Comparison of ENCODE assay signal across 15 cellular contexts in the genomic region with DNA sequence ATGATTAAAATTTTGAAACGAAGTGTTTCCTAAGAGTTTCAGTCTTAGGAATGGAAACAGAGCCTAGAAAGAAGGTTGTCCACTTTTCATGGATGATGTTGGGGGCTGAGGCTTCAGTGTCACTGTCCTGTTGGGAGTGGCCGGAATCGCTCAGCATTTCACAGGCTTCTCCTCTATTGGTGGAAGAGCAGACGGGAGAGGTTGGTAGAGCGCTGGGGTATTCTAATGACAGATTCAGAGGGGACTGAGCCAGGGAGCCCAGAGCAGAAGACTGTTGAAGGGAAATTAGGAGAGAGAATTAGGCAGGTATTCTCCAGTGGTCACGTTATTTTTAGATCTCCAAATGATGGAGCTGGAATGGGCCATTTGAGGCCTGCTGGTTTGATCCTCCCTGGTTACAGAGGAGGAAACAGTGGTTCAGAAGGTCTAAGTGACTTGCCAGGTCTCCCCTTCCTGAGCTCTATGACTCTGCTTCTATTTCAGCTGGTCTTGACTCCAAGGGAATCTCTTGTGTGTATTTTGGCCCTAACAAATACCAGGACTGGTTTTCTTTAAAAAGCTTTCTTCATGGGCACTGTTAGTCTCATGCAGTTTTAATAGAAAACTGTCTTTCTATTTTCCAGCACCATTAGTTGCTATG. TPM values are rescaled to one million over a fixed set of nuclear protein-coding genes. Genes with fewer than 3 reads are reported as not detected.
DNase-seq lines count a peak whose midpoint lies in the region; ATAC-seq and TF ChIP-seq lines count a peak whose summit lies in the region.
"Had no signal": no experiment of that assay in that cellular context is flagged by ENCODE, and none has a peak within 500 bp of the region (broad histone marks: within the 10 kb centered on the region; RNA-seq: fewer than 3 reads in every experiment).

No MANE protein-coding gene starts in this region.

- peak overlapping the region; percentile 31 for H3K4me3 Mint-ChIP-seq in activated naive CD4-positive, alpha-beta T cell treated with anti-CD3 and anti-CD28 coated beads, Interleukin-2, amount 50 U/mL, for 24 hours
- H3K4me3 Mint-ChIP-seq in activated T-helper 17 cell treated with anti-CD3 and anti-CD28 coated beads, Interleukin-2, amount 50 U/mL, for 72 hours, result peak overlapping the region; percentile 57

- H2AFZ ChIP-seq in hepatocyte, result no peak overlapping the region

- no peak overlapping the region for H3K4me3 ChIP-seq in hepatocyte
- no peak overlapping the region for H3K4me3 ChIP-seq in tibial artery
- H3K4me3 ChIP-seq: heart left ventricle, SJCRH30 had no signal

- ATAC-seq in activated T-helper 17 cell treated with anti-CD3 and anti-CD28 coated beads, Interleukin-2, amount 50 U/mL, for 72 hours (replicated peaks), result no peak
- ATAC-seq in HG03432 (IDR thresholded peaks at IDR 0.05; ENCODE audit: unreplicated experiment), result no peak
- ATAC-seq: heart left ventricle had no signal

- H3K27ac Mint-ChIP-seq in activated naive CD4-positive, alpha-beta T cell treated with anti-CD3 and anti-CD28 coated beads, Interleukin-2, amount 50 U/mL, for 24 hours, result no peak overlapping the region
- peak overlapping the region; percentile 1 for H3K27ac Mint-ChIP-seq in activated T-helper 17 cell treated with anti-CD3 and anti-CD28 coated beads, Interleukin-2, amount 50 U/mL, for 72 hours

- peaks cover 10% of the 10 kb centered on the region for H3K9me3 Mint-ChIP-seq in activated naive CD4-positive, alpha-beta T cell treated with anti-CD3 and anti-CD28 coated beads, Interleukin-2, amount 50 U/mL, for 24 hours
- peaks cover 12% of the 10 kb centered on the region for H3K9me3 Mint-ChIP-seq in activated T-helper 17 cell treated with anti-CD3 and anti-CD28 coated beads, Interleukin-2, amount 50 U/mL, for 72 hours

- peak overlapping the region; percentile 57 for H3K27ac ChIP-seq in hepatocyte
- H3K27ac ChIP-seq in tibial artery, result peak overlapping the region; percentile 72 to 85
- H3K27ac ChIP-seq: SJCRH30 had no signal

- TF ChIP-seq CTCF in hepatocyte (IDR thresholded peaks at IDR 0.05; ENCODE audit: poor library complexity) (no peak), tibial artery (IDR thresholded peaks at IDR 0.05) (no peak)

- H3K4me2 ChIP-seq in hepatocyte, result no peak overlapping the region

- H3K36me3 Mint-ChIP-seq in activated naive CD4-positive, alpha-beta T cell treated with anti-CD3 and anti-CD28 coated beads, Interleukin-2, amount 50 U/mL, for 24 hours, result peaks cover 1% of the 10 kb centered on the region
- no peaks in the 10 kb centered on the region for H3K36me3 Mint-ChIP-seq in activated T-helper 17 cell treated with anti-CD3 and anti-CD28 coated beads, Interleukin-2, amount 50 U/mL, for 72 hours (ENCODE audit: low read depth)

- no peaks in the 10 kb centered on the region for H3K79me2 ChIP-seq in hepatocyte

- H3K9me2 ChIP-seq in hepatocyte (replicated peaks; ENCODE audit: insufficient read depth), result no peaks in the 10 kb centered on the region

- no peak for DNase-seq in activated naive CD4-positive, alpha-beta T cell (lab: John Stamatoyannopoulos, UW)
- DNase-seq in hepatocyte (ENCODE audit: low spot score) (no peak), tibial artery (no peak), putamen (ENCODE audit: low spot score) (no peak), D341Med (ENCODE audit: low spot score) (no peak)
- DNase-seq: DMS 273 treated with DMSO at 0.1 percent for 48 hours; H7; heart left ventricle; left colon; NCI-H1048; SJCRH30; stimulated activated CD4-positive, alpha-beta T cell treated with anti-CD3 and anti-CD28 coated beads, Interleukin-4, amount 100 ng/mL, for 4 hours had no signal

- H4K20me1 ChIP-seq in hepatocyte (ENCODE audit: insufficient read depth, poor library complexity, severe bottlenecking), result no peaks in the 10 kb centered on the region

- H3K36me3 ChIP-seq in hepatocyte (replicated peaks; ENCODE audit: insufficient read depth, low read depth) (no peaks in the 10 kb centered on the region), tibial artery (no peaks in the 10 kb centered on the region)
- H3K36me3 ChIP-seq: heart left ventricle, SJCRH30 had no signal

- peaks cover 31% of the 10 kb centered on the region for H3K4me1 Mint-ChIP-seq in activated naive CD4-positive, alpha-beta T cell treated with anti-CD3 and anti-CD28 coated beads, Interleukin-2, amount 50 U/mL, for 24 hours
- peaks cover 29% of the 10 kb centered on the region for H3K4me1 Mint-ChIP-seq in activated T-helper 17 cell treated with anti-CD3 and anti-CD28 coated beads, Interleukin-2, amount 50 U/mL, for 72 hours

- H3K27me3 Mint-ChIP-seq in activated naive CD4-positive, alpha-beta T cell treated with anti-CD3 and anti-CD28 coated beads, Interleukin-2, amount 50 U/mL, for 24 hours, result no peaks in the 10 kb centered on the region
- peaks cover 3% of the 10 kb centered on the region for H3K27me3 Mint-ChIP-seq in activated T-helper 17 cell treated with anti-CD3 and anti-CD28 coated beads, Interleukin-2, amount 50 U/mL, for 72 hours

- intact Hi-C loops in tibial artery (cut with DNase I; ENCODE audit: low total_unique reads), result no loop called here

- H3K4me1 ChIP-seq in hepatocyte (ENCODE audit: insufficient read depth) (peaks cover 15% of the 10 kb centered on the region), tibial artery (peaks cover 0 to 57% (median 50%) of the 10 kb centered on the region in 4 donors)
- H3K4me1 ChIP-seq: SJCRH30 had no signal

- H3K27me3 ChIP-seq in hepatocyte (no peaks in the 10 kb centered on the region), tibial artery (no peaks in the 10 kb centered on the region)
- H3K27me3 ChIP-seq: heart left ventricle had no signal

- WGBS in hepatocyte (ENCODE audit: low lambda C conversion rate, missing lambda C conversion rate), result 83% methylated on average over 6 of the region's 6 CpGs

- no peaks in the 10 kb centered on the region for H3K9me3 ChIP-seq in hepatocyte (ENCODE audit: low read depth)
- H3K9me3 ChIP-seq in tibial artery, result no peaks in the 10 kb centered on the region
- H3K9me3 ChIP-seq: SJCRH30 had no signal

RNA-seq across cellular contexts. Expression of a gene that starts 35.7 kb away (rescaled TPM):
- 1 to 10 TPM in 1 of 2 donors, under 1 TPM in 1; 0.95 to 5.1 TPM for total RNA-seq in activated T-helper 17 cell treated with anti-CD3 and anti-CD28 coated beads, Interleukin-2, amount 50 U/mL, for 72 hours
- total RNA-seq in hepatocyte, result 7.7 and 8.8 TPM in 2 replicates
- polyA plus RNA-seq in hepatocyte, result 13.5 and 14.2 TPM in 2 replicates
